In the genomic region with DNA sequence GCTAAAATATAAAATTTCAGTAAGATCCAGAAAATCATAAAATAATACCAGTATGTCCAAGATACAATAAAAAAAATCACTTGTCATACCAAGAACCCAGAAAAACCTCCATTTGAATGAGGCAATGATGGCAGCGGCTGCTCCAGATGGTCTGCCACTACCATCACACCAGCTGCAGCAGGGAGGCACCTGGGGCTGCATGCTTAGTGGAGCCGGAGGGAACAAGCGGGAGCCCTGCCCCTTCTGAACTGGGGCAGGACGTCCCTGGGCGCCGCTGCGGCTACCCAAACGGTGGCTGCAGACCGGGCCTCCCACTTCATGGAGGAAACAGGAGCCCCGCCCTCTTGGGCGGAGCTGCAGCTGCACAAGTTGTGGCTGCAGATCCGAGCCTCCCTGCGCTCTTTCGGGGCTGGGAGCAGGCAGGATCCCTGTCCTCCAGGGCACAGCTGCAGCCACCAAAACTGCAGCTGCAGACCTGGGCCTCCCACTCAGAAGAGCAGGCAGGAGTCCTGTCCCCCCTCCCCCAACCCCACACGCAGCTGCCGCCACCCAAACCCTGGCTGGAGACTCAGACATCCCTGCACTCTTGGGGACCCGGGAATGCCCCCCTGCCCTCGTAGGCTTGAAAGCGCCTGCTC, we compare ENCODE assay signal across 1 cellular context.
TF ChIP-seq lines count a peak whose summit lies in the region.

No MANE protein-coding gene starts in this region.

TF ChIP-seq in HEK293, 187 proteins besides CTCF, POLR2A, EP300 and RAD21 (continued from another document):
- TF ChIP-seq, protein P1, sequence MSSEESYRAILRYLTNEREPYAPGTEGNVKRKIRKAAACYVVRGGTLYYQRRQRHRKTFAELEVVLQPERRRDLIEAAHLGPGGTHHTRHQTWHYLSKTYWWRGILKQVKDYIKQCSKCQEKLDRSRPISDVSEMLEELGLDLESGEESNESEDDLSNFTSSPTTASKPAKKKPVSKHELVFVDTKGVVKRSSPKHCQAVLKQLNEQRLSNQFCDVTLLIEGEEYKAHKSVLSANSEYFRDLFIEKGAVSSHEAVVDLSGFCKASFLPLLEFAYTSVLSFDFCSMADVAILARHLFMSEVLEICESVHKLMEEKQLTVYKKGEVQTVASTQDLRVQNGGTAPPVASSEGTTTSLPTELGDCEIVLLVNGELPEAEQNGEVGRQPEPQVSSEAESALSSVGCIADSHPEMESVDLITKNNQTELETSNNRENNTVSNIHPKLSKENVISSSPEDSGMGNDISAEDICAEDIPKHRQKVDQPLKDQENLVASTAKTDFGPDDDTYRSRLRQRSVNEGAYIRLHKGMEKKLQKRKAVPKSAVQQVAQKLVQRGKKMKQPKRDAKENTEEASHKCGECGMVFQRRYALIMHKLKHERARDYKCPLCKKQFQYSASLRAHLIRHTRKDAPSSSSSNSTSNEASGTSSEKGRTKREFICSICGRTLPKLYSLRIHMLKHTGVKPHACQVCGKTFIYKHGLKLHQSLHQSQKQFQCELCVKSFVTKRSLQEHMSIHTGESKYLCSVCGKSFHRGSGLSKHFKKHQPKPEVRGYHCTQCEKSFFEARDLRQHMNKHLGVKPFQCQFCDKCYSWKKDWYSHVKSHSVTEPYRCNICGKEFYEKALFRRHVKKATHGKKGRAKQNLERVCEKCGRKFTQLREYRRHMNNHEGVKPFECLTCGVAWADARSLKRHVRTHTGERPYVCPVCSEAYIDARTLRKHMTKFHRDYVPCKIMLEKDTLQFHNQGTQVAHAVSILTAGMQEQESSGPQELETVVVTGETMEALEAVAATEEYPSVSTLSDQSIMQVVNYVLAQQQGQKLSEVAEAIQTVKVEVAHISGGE (tag by site-specific recombination; conservative IDR thresholded peaks at IDR 0.05; ENCODE audit: low read depth), result no peak
- TF ChIP-seq, protein P2, sequence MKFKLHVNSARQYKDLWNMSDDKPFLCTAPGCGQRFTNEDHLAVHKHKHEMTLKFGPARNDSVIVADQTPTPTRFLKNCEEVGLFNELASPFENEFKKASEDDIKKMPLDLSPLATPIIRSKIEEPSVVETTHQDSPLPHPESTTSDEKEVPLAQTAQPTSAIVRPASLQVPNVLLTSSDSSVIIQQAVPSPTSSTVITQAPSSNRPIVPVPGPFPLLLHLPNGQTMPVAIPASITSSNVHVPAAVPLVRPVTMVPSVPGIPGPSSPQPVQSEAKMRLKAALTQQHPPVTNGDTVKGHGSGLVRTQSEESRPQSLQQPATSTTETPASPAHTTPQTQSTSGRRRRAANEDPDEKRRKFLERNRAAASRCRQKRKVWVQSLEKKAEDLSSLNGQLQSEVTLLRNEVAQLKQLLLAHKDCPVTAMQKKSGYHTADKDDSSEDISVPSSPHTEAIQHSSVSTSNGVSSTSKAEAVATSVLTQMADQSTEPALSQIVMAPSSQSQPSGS (tag by site-specific recombination; IDR thresholded peaks at IDR 0.05; ENCODE audit: low read depth), result no peak
- peak; percentile 65 for TF ChIP-seq KLF1 (tag by site-specific recombination; IDR thresholded peaks at IDR 0.05)
- TF ChIP-seq GLIS2 (tag by site-specific recombination; IDR thresholded peaks at IDR 0.05), result peak; percentile 77
- peak; percentile 43; the same call in 1 of the 2 replicates for TF ChIP-seq KLF9 (tag by site-specific recombination; IDR thresholded peaks at IDR 0.05; ENCODE audit: low read depth)
- no peak for TF ChIP-seq ZNF777 (tag by site-specific recombination; IDR thresholded peaks at IDR 0.05; ENCODE audit: borderline replicate concordance)
- peak; percentile 56 for TF ChIP-seq ZBTB17 (tag by site-specific recombination; IDR thresholded peaks at IDR 0.05)
- no peak for TF ChIP-seq ZNF670 (tag by site-specific recombination; IDR thresholded peaks at IDR 0.05; ENCODE audit: low read depth)
- TF ChIP-seq ZNF473 (tag by site-specific recombination; IDR thresholded peaks at IDR 0.05), result no peak
